ENCODE assay signal across 1 cellular context in the genomic region with DNA sequence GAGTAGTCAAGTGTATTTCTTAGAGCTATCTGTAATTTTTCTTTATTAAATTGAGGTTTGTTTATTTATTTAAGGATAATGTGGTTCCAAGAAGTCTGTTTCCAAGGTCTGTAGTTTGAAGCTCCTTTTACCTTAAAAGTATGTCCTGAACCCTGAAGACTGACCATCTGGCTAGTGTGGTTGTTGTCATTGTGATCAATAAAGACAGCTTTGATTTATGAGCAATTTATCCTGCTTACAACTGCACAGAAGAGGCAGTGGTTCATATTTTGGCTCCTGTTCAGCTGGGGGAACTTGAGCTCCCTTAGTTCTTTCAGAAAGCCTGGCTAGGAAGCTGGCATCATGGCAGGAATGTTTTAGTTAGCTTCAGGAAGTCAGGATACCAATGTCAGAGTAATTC.
TF ChIP-seq lines count a peak whose summit lies in the region.

No MANE protein-coding gene starts in this region.

TF ChIP-seq in HEK293, 187 proteins besides CTCF, POLR2A, EP300 and RAD21 (continued from another document and continues in another):
- TF ChIP-seq, protein P1, sequence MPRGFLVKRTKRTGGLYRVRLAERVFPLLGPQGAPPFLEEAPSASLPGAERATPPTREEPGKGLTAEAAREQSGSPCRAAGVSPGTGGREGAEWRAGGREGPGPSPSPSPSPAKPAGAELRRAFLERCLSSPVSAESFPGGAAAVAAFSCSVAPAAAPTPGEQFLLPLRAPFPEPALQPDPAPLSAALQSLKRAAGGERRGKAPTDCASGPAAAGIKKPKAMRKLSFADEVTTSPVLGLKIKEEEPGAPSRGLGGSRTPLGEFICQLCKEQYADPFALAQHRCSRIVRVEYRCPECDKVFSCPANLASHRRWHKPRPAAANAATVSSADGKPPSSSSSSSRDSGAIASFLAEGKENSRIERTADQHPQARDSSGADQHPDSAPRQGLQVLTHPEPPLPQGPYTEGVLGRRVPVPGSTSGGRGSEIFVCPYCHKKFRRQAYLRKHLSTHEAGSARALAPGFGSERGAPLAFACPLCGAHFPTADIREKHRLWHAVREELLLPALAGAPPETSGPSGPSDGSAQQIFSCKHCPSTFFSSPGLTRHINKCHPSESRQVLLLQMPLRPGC (tag by site-specific recombination; IDR thresholded peaks at IDR 0.05), result 0 out of 2 replicates have a peak, but pooled peaks have one; percentile 16
- TF ChIP-seq ZNF311 (tag by site-specific recombination; IDR thresholded peaks at IDR 0.05; ENCODE audit: borderline replicate concordance) (no peak), ZFHX2 (tag by site-specific recombination; conservative IDR thresholded peaks at IDR 0.05) (no peak), GLI4 (tag by site-specific recombination; IDR thresholded peaks at IDR 0.05) (no peak), ZBTB21 (tag by site-specific recombination; IDR thresholded peaks at IDR 0.05) (no peak), ZFP69B (tag by site-specific recombination; IDR thresholded peaks at IDR 0.05) (no peak), ZBTB17 (tag by site-specific recombination; IDR thresholded peaks at IDR 0.05) (peak; percentile 40; the same call in 1 of the 2 replicates), HOXA7 (CRISPR knock-in tag; IDR thresholded peaks at IDR 0.05; ENCODE audit: borderline replicate concordance) (no peak), ZNF600 (tag by site-specific recombination; IDR thresholded peaks at IDR 0.05) (peak; percentile 38; the same call in 1 of the 2 replicates), ZNF555 (tag by site-specific recombination; conservative IDR thresholded peaks at IDR 0.05) (no peak), FEZF1 (tag by site-specific recombination; IDR thresholded peaks at IDR 0.05) (peak; percentile 78), ZNF169 (tag by site-specific recombination; IDR thresholded peaks at IDR 0.05) (no peak), ZNF23 (tag by site-specific recombination; IDR thresholded peaks at IDR 0.05; ENCODE audit: borderline replicate concordance) (no peak), ZNF626 (tag by site-specific recombination; IDR thresholded peaks at IDR 0.05) (no peak), ZSCAN30 (tag by site-specific recombination; IDR thresholded peaks at IDR 0.05) (no peak), HOXD13 (CRISPR knock-in tag; IDR thresholded peaks at IDR 0.05; ENCODE audit: borderline replicate concordance) (no peak), ZNF266 (tag by site-specific recombination; IDR thresholded peaks at IDR 0.05; ENCODE audit: low read depth) (no peak), ZNF10 (tag by site-specific recombination; IDR thresholded peaks at IDR 0.05) (peak; percentile 32; the same call in 1 of the 2 replicates), ZNF112 (tag by site-specific recombination; IDR thresholded peaks at IDR 0.05) (no peak), ZFP41 (tag by site-specific recombination; IDR thresholded peaks at IDR 0.05; ENCODE audit: borderline replicate concordance) (no peak), ZNF2 (tag by site-specific recombination; IDR thresholded peaks at IDR 0.05) (0 out of 2 replicates have a peak, but pooled peaks have one; percentile 13), ZNF529 (tag by site-specific recombination; IDR thresholded peaks at IDR 0.05; ENCODE audit: insufficient replicate concordance) (no peak), ZNF473 (tag by site-specific recombination; IDR thresholded peaks at IDR 0.05) (no peak), ZNF777 (tag by site-specific recombination; IDR thresholded peaks at IDR 0.05; ENCODE audit: borderline replicate concordance) (no peak), ZNF366 (tag by site-specific recombination; conservative IDR thresholded peaks at IDR 0.05) (no peak)
- TF ChIP-seq, protein P2, sequence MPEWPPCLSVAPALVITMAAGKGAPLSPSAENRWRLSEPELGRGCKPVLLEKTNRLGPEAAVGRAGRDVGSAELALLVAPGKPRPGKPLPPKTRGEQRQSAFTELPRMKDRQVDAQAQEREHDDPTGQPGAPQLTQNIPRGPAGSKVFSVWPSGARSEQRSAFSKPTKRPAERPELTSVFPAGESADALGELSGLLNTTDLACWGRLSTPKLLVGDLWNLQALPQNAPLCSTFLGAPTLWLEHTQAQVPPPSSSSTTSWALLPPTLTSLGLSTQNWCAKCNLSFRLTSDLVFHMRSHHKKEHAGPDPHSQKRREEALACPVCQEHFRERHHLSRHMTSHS (tag by site-specific recombination; IDR thresholded peaks at IDR 0.05), result no peak
- TF ChIP-seq, protein P3, sequence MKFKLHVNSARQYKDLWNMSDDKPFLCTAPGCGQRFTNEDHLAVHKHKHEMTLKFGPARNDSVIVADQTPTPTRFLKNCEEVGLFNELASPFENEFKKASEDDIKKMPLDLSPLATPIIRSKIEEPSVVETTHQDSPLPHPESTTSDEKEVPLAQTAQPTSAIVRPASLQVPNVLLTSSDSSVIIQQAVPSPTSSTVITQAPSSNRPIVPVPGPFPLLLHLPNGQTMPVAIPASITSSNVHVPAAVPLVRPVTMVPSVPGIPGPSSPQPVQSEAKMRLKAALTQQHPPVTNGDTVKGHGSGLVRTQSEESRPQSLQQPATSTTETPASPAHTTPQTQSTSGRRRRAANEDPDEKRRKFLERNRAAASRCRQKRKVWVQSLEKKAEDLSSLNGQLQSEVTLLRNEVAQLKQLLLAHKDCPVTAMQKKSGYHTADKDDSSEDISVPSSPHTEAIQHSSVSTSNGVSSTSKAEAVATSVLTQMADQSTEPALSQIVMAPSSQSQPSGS (tag by site-specific recombination; IDR thresholded peaks at IDR 0.05; ENCODE audit: low read depth), result no peak
- TF ChIP-seq, protein P4, sequence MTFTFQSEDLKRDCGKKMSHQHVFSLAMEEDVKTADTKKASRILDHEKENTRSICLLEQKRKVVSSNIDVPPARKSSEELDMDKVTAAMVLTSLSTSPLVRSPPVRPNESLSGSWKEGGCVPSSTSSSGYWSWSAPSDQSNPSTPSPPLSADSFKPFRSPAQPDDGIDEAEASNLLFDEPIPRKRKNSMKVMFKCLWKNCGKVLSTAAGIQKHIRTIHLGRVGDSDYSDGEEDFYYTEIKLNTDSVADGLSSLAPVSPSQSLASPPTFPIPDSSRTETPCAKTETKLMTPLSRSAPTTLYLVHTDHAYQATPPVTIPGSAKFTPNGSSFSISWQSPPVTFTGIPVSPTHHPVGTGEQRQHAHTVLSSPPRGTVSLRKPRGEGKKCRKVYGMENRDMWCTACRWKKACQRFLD (tag by site-specific recombination; IDR thresholded peaks at IDR 0.05), result no peak
- TF ChIP-seq, protein P5, sequence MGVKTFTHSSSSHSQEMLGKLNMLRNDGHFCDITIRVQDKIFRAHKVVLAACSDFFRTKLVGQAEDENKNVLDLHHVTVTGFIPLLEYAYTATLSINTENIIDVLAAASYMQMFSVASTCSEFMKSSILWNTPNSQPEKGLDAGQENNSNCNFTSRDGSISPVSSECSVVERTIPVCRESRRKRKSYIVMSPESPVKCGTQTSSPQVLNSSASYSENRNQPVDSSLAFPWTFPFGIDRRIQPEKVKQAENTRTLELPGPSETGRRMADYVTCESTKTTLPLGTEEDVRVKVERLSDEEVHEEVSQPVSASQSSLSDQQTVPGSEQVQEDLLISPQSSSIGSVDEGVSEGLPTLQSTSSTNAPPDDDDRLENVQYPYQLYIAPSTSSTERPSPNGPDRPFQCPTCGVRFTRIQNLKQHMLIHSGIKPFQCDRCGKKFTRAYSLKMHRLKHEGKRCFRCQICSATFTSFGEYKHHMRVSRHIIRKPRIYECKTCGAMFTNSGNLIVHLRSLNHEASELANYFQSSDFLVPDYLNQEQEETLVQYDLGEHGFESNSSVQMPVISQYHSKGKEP (tag by site-specific recombination; IDR thresholded peaks at IDR 0.05), result peak; percentile 42; the same call in 1 of the 2 replicates
- TF ChIP-seq, protein P6, sequence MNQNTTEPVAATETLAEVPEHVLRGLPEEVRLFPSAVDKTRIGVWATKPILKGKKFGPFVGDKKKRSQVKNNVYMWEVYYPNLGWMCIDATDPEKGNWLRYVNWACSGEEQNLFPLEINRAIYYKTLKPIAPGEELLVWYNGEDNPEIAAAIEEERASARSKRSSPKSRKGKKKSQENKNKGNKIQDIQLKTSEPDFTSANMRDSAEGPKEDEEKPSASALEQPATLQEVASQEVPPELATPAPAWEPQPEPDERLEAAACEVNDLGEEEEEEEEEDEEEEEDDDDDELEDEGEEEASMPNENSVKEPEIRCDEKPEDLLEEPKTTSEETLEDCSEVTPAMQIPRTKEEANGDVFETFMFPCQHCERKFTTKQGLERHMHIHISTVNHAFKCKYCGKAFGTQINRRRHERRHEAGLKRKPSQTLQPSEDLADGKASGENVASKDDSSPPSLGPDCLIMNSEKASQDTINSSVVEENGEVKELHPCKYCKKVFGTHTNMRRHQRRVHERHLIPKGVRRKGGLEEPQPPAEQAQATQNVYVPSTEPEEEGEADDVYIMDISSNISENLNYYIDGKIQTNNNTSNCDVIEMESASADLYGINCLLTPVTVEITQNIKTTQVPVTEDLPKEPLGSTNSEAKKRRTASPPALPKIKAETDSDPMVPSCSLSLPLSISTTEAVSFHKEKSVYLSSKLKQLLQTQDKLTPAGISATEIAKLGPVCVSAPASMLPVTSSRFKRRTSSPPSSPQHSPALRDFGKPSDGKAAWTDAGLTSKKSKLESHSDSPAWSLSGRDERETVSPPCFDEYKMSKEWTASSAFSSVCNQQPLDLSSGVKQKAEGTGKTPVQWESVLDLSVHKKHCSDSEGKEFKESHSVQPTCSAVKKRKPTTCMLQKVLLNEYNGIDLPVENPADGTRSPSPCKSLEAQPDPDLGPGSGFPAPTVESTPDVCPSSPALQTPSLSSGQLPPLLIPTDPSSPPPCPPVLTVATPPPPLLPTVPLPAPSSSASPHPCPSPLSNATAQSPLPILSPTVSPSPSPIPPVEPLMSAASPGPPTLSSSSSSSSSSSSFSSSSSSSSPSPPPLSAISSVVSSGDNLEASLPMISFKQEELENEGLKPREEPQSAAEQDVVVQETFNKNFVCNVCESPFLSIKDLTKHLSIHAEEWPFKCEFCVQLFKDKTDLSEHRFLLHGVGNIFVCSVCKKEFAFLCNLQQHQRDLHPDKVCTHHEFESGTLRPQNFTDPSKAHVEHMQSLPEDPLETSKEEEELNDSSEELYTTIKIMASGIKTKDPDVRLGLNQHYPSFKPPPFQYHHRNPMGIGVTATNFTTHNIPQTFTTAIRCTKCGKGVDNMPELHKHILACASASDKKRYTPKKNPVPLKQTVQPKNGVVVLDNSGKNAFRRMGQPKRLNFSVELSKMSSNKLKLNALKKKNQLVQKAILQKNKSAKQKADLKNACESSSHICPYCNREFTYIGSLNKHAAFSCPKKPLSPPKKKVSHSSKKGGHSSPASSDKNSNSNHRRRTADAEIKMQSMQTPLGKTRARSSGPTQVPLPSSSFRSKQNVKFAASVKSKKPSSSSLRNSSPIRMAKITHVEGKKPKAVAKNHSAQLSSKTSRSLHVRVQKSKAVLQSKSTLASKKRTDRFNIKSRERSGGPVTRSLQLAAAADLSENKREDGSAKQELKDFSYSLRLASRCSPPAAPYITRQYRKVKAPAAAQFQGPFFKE (tag by site-specific recombination; IDR thresholded peaks at IDR 0.05; ENCODE audit: borderline replicate concordance), result no peak
- TF ChIP-seq, protein P7, sequence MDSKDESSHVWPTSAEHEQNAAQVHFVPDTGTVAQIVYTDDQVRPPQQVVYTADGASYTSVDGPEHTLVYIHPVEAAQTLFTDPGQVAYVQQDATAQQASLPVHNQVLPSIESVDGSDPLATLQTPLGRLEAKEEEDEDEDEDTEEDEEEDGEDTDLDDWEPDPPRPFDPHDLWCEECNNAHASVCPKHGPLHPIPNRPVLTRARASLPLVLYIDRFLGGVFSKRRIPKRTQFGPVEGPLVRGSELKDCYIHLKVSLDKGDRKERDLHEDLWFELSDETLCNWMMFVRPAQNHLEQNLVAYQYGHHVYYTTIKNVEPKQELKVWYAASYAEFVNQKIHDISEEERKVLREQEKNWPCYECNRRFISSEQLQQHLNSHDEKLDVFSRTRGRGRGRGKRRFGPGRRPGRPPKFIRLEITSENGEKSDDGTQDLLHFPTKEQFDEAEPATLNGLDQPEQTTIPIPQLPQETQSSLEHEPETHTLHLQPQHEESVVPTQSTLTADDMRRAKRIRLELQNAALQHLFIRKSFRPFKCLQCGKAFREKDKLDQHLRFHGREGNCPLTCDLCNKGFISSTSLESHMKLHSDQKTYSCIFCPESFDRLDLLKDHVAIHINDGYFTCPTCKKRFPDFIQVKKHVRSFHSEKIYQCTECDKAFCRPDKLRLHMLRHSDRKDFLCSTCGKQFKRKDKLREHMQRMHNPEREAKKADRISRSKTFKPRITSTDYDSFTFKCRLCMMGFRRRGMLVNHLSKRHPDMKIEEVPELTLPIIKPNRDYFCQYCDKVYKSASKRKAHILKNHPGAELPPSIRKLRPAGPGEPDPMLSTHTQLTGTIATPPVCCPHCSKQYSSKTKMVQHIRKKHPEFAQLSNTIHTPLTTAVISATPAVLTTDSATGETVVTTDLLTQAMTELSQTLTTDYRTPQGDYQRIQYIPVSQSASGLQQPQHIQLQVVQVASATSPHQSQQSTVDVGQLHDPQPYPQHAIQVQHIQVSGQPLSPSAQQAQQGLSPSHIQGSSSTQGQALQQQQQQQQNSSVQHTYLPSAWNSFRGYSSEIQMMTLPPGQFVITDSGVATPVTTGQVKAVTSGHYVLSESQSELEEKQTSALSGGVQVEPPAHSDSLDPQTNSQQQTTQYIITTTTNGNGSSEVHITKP (tag by site-specific recombination; IDR thresholded peaks at IDR 0.05), result no peak
- TF ChIP-seq, protein P8, sequence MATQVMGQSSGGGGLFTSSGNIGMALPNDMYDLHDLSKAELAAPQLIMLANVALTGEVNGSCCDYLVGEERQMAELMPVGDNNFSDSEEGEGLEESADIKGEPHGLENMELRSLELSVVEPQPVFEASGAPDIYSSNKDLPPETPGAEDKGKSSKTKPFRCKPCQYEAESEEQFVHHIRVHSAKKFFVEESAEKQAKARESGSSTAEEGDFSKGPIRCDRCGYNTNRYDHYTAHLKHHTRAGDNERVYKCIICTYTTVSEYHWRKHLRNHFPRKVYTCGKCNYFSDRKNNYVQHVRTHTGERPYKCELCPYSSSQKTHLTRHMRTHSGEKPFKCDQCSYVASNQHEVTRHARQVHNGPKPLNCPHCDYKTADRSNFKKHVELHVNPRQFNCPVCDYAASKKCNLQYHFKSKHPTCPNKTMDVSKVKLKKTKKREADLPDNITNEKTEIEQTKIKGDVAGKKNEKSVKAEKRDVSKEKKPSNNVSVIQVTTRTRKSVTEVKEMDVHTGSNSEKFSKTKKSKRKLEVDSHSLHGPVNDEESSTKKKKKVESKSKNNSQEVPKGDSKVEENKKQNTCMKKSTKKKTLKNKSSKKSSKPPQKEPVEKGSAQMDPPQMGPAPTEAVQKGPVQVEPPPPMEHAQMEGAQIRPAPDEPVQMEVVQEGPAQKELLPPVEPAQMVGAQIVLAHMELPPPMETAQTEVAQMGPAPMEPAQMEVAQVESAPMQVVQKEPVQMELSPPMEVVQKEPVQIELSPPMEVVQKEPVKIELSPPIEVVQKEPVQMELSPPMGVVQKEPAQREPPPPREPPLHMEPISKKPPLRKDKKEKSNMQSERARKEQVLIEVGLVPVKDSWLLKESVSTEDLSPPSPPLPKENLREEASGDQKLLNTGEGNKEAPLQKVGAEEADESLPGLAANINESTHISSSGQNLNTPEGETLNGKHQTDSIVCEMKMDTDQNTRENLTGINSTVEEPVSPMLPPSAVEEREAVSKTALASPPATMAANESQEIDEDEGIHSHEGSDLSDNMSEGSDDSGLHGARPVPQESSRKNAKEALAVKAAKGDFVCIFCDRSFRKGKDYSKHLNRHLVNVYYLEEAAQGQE (tag by site-specific recombination; IDR thresholded peaks at IDR 0.05), result no peak
